Comparison of ENCODE assay signal across 1 cellular context in genomic region chr1:229098903-229099578, GRCh38.
TF ChIP-seq lines count a peak whose summit lies in the region.

No MANE protein-coding gene starts in this region.

TF ChIP-seq in HepG2, 621 proteins besides CTCF, POLR2A, EP300 and RAD21 (continued from another document and continues in another):
- no peak for TF ChIP-seq ZBTB40 (IDR thresholded peaks at IDR 0.05)
- peak; percentile 63; the same call in 1 of the 2 replicates for TF ChIP-seq ZBTB40 (CRISPR knock-in tag; IDR thresholded peaks at IDR 0.05)
- no peak for TF ChIP-seq ZNF678 (CRISPR knock-in tag; IDR thresholded peaks at IDR 0.05)
- no peak for TF ChIP-seq U2AF1 (optimal IDR thresholded peaks at IDR 0.05; ENCODE audit: low read depth, low read length)
- peak; percentile 87 for TF ChIP-seq RARA (CRISPR knock-in tag; IDR thresholded peaks at IDR 0.05)
- TF ChIP-seq ZNF670 (CRISPR knock-in tag; IDR thresholded peaks at IDR 0.05; ENCODE audit: borderline replicate concordance): no peak
- 0 out of 2 replicates have a peak, but pooled peaks have one; percentile 48 for TF ChIP-seq ZNF790 (CRISPR knock-in tag; IDR thresholded peaks at IDR 0.05; ENCODE audit: borderline replicate concordance)
- no peak for TF ChIP-seq GZF1 (CRISPR knock-in tag; IDR thresholded peaks at IDR 0.05)
- no peak for TF ChIP-seq SP1 (IDR thresholded peaks at IDR 0.05)
- TF ChIP-seq SP1 (CRISPR knock-in tag; IDR thresholded peaks at IDR 0.05): no peak
- peak; percentile 49; the same call in 1 of the 2 replicates for TF ChIP-seq MYC (CRISPR knock-in tag; IDR thresholded peaks at IDR 0.05; ENCODE audit: borderline replicate concordance)
- TF ChIP-seq MXD1 (CRISPR knock-in tag; IDR thresholded peaks at IDR 0.05): peak; percentile 32; the same call in 1 of the 2 replicates
- TF ChIP-seq ZNF563 (CRISPR knock-in tag; IDR thresholded peaks at IDR 0.05): peak; percentile 100
- TF ChIP-seq IRF2 (CRISPR knock-in tag; IDR thresholded peaks at IDR 0.05): peak; percentile 88
- TF ChIP-seq ZBTB44 (CRISPR knock-in tag; IDR thresholded peaks at IDR 0.05): no peak
- TF ChIP-seq MTA3 (CRISPR knock-in tag; IDR thresholded peaks at IDR 0.05): no peak
- TF ChIP-seq ZNF720 (CRISPR knock-in tag; IDR thresholded peaks at IDR 0.05): no peak
- TF ChIP-seq TMF1 (CRISPR knock-in tag; IDR thresholded peaks at IDR 0.05; ENCODE audit: low read depth): 0 out of 2 replicates have a peak, but pooled peaks have one; percentile 18
- TF ChIP-seq MLXIP (CRISPR knock-in tag; IDR thresholded peaks at IDR 0.05; ENCODE audit: borderline replicate concordance): no peak
- no peak for TF ChIP-seq SMYD3 (CRISPR knock-in tag; IDR thresholded peaks at IDR 0.05)
- peak; percentile 86 for TF ChIP-seq ARID5B (CRISPR knock-in tag; IDR thresholded peaks at IDR 0.05)
- TF ChIP-seq ZNF124 (CRISPR knock-in tag; IDR thresholded peaks at IDR 0.05): peak; percentile 73
- TF ChIP-seq RFX5 (IDR thresholded peaks at IDR 0.05; ENCODE audit: low read depth, low read length): no peak
- peak; percentile 75 for TF ChIP-seq KDM2A (CRISPR knock-in tag; IDR thresholded peaks at IDR 0.05; ENCODE audit: borderline replicate concordance, low read depth)
- TF ChIP-seq HNRNPUL1 (IDR thresholded peaks at IDR 0.05; ENCODE audit: low read depth, low read length): no peak
- TF ChIP-seq AFF4 (CRISPR knock-in tag; IDR thresholded peaks at IDR 0.05): no peak
- no peak for TF ChIP-seq MXD3 (CRISPR knock-in tag; IDR thresholded peaks at IDR 0.05)
- no peak for TF ChIP-seq ZBTB8A (CRISPR knock-in tag; IDR thresholded peaks at IDR 0.05; ENCODE audit: borderline replicate concordance, low read depth)
- peak; percentile 80 for TF ChIP-seq ZFX (CRISPR knock-in tag; IDR thresholded peaks at IDR 0.05; ENCODE audit: low read depth)
- peak; percentile 96 for TF ChIP-seq ZBTB34 (CRISPR knock-in tag; IDR thresholded peaks at IDR 0.05)
- TF ChIP-seq ZNF614 (CRISPR knock-in tag; IDR thresholded peaks at IDR 0.05; ENCODE audit: borderline replicate concordance): peak; percentile 92
- TF ChIP-seq WIZ (CRISPR knock-in tag; IDR thresholded peaks at IDR 0.05): peak; percentile 87; the same call in 1 of the 2 replicates
- peak; percentile 90 for TF ChIP-seq YEATS4 (CRISPR knock-in tag; IDR thresholded peaks at IDR 0.05; ENCODE audit: borderline replicate concordance)
- peak; percentile 90 for TF ChIP-seq ZNF331 (CRISPR knock-in tag; IDR thresholded peaks at IDR 0.05)
